19 cellular contexts compared by ENCODE assay signal in genomic region chr21:46020581-46020980, GRCh38. TPM values are rescaled to one million over a fixed set of nuclear protein-coding genes. Genes with fewer than 3 reads are reported as not detected.
DNase-seq lines count a peak whose midpoint lies in the region; ATAC-seq, FAIRE-seq and TF ChIP-seq lines count a peak whose summit lies in the region.
"Had no signal": no experiment of that assay in that cellular context is flagged by ENCODE, and none has a peak within 500 bp of the region (broad histone marks: within the 10 kb centered on the region; RNA-seq: fewer than 3 reads in every experiment).

No MANE protein-coding gene starts in this region.

- peaks cover 63% of the 10 kb centered on the region for H3K27me3 Mint-ChIP-seq in activated T-cell treated with anti-CD3 and anti-CD28 coated beads, Interleukin-2, amount 50 U/mL, for 24 hours
- peaks cover 54% of the 10 kb centered on the region for H3K27me3 Mint-ChIP-seq in activated T-cell treated with anti-CD3 and anti-CD28 coated beads, Interleukin-2, amount 50 U/mL, for 4 hours (ENCODE audit: low read depth)
- H3K27me3 Mint-ChIP-seq in CD8-positive, alpha-beta memory T cell, result peaks cover 34 to 75% of the 10 kb centered on the region in 2 donors

- ATAC-seq in activated T-cell treated with anti-CD3 and anti-CD28 coated beads, Interleukin-2, amount 50 U/mL, for 4 hours, result no peak
- ATAC-seq in gastroesophageal sphincter, result no peak
- ATAC-seq: GM12878 had no signal

- no peaks in the 10 kb centered on the region for H3K9me3 ChIP-seq in gastroesophageal sphincter
- no peaks in the 10 kb centered on the region for H3K9me3 ChIP-seq in transverse colon
- no peaks in the 10 kb centered on the region for H3K9me3 ChIP-seq in CD8-positive, alpha-beta memory T cell (ENCODE audit: low read length)
- H3K9me3 ChIP-seq: BLaER1 had no signal

- no peak overlapping the region for H3K4me3 Mint-ChIP-seq in activated T-cell treated with anti-CD3 and anti-CD28 coated beads, Interleukin-2, amount 50 U/mL, for 24 hours
- no peak overlapping the region for H3K4me3 Mint-ChIP-seq in activated T-cell treated with anti-CD3 and anti-CD28 coated beads, Interleukin-2, amount 50 U/mL, for 4 hours
- H3K4me3 Mint-ChIP-seq in CD8-positive, alpha-beta memory T cell, result no peak overlapping the region
- H3K4me3 Mint-ChIP-seq: CD14-positive monocyte; CD4-positive, alpha-beta memory T cell had no signal

- H3K36me3 ChIP-seq in gastroesophageal sphincter, result no peaks in the 10 kb centered on the region
- H3K36me3 ChIP-seq in transverse colon, result no peaks in the 10 kb centered on the region
- no peaks in the 10 kb centered on the region for H3K36me3 ChIP-seq in CD8-positive, alpha-beta memory T cell (ENCODE audit: insufficient read depth, low read length)
- H3K36me3 ChIP-seq: BLaER1 had no signal

- 50 to 78% methylated on average over 2 to 5 of the region's 6 CpGs for WGBS in gastroesophageal sphincter (ENCODE audit: low coverage in 1 of 2), 2 donors
- WGBS in transverse colon (ENCODE audit: low coverage in 1 of 2), 2 donors, result 42 to 74% methylated on average over 2 to 6 of the region's 6 CpGs

- no peaks in the 10 kb centered on the region for H3K9me3 Mint-ChIP-seq in activated T-cell treated with anti-CD3 and anti-CD28 coated beads, Interleukin-2, amount 50 U/mL, for 24 hours
- H3K9me3 Mint-ChIP-seq in activated T-cell treated with anti-CD3 and anti-CD28 coated beads, Interleukin-2, amount 50 U/mL, for 4 hours, result no peaks in the 10 kb centered on the region
- no peaks in the 10 kb centered on the region for H3K9me3 Mint-ChIP-seq in CD8-positive, alpha-beta memory T cell
- H3K9me3 Mint-ChIP-seq: CD4-positive, alpha-beta memory T cell had no signal

- FAIRE-seq in H54 (lab: Jason Lieb, UNC), result no peak
- FAIRE-seq: GM12878 had no signal

- H3K4me1 ChIP-seq in gastroesophageal sphincter (peaks cover 12 to 59% (median 17%) of the 10 kb centered on the region in 3 donors), transverse colon (peaks cover 13 to 42% (median 15%) of the 10 kb centered on the region in 4 donors)
- H3K4me1 ChIP-seq in CD8-positive, alpha-beta memory T cell (ENCODE audit: insufficient read depth, low read length), result no peaks in the 10 kb centered on the region

- TF ChIP-seq EP300 in gastroesophageal sphincter (IDR thresholded peaks at IDR 0.05), result no peak
- no peak for TF ChIP-seq EP300 in transverse colon (IDR thresholded peaks at IDR 0.05; ENCODE audit: low read depth)

- CTCF ChIA-PET in CD8-positive, alpha-beta memory T cell (lab: Charles Lee), result no interaction called here

- H3K4me3 ChIP-seq in gastroesophageal sphincter, result no peak overlapping the region
- no peak overlapping the region for H3K4me3 ChIP-seq in transverse colon
- H3K4me3 ChIP-seq in CD8-positive, alpha-beta memory T cell (ENCODE audit: low read length), result no peak overlapping the region
- H3K4me3 ChIP-seq: BLaER1, GM12878, GM23248 had no signal

- TF ChIP-seq POLR2A in gastroesophageal sphincter (IDR thresholded peaks at IDR 0.05), result no peak
- no peak for TF ChIP-seq POLR2A in transverse colon (IDR thresholded peaks at IDR 0.05)
- TF ChIP-seq POLR2A in H54 (IDR thresholded peaks at IDR 0.05; ENCODE audit: low read depth, low read length), result no peak

- H3K4me1 Mint-ChIP-seq in activated T-cell treated with anti-CD3 and anti-CD28 coated beads, Interleukin-2, amount 50 U/mL, for 24 hours (ENCODE audit: low read depth), result peaks cover 6% of the 10 kb centered on the region
- no peaks in the 10 kb centered on the region for H3K4me1 Mint-ChIP-seq in activated T-cell treated with anti-CD3 and anti-CD28 coated beads, Interleukin-2, amount 50 U/mL, for 4 hours (ENCODE audit: low read depth)
- no peaks in the 10 kb centered on the region for H3K4me1 Mint-ChIP-seq in CD8-positive, alpha-beta memory T cell
- H3K4me1 Mint-ChIP-seq: CD4-positive, alpha-beta memory T cell had no signal

- intact Hi-C loops in posterior vena cava (cut with DNase I), result no loop called here
- intact Hi-C loops in transverse colon (cut with DNase I; ENCODE audit: low total_unique reads), result loop anchor here (10.0 kb wide), 1 partner anchor 46 kb away; no protein-coding TSS in a partner anchor

- DNase-seq in activated T-cell treated with anti-CD3 and anti-CD28 coated beads, Interleukin-2, amount 50 U/mL, for 24 hours, result peak; percentile 1
- DNase-seq in activated T-cell treated with anti-CD3 and anti-CD28 coated beads, Interleukin-2, amount 50 U/mL, for 4 hours, result no peak
- DNase-seq in posterior vena cava (ENCODE audit: low spot score) (peak; percentile 20), transverse colon (no peak), H54 (ENCODE audit: insufficient read length, low spot score) (no peak), NCI-H446 (lab: John Stamatoyannopoulos, UW) (no peak)
- DNase-seq in CD8-positive, alpha-beta memory T cell, result no peak
- DNase-seq: 8988T; Calu3; CD4-positive, alpha-beta memory T cell; DMS79 treated with DMSO at 0.1 percent for 48 hours; GF-D8; GM23248; HCEC 1CT had no signal

- POLR2A ChIA-PET in CD8-positive, alpha-beta memory T cell (lab: Charles Lee), result no interaction called here

- H3K27ac Mint-ChIP-seq in activated T-cell treated with anti-CD3 and anti-CD28 coated beads, Interleukin-2, amount 50 U/mL, for 24 hours, result no peak overlapping the region
- H3K27ac Mint-ChIP-seq in CD8-positive, alpha-beta memory T cell, result no peak overlapping the region
- H3K27ac Mint-ChIP-seq: CD14-positive monocyte; CD4-positive, alpha-beta memory T cell had no signal

- in situ Hi-C loops in transverse colon (cut with MboI; ENCODE audit: low pct_ligation_motif_present in 1 of 4, low pct_unique_long_range_greater_than_20kb in 1 of 4, low sequenced_read_pairs in 3 of 4), result no loop called here

- no peak for TF ChIP-seq CTCF in gastroesophageal sphincter (IDR thresholded peaks at IDR 0.05)
- no peak for TF ChIP-seq CTCF in transverse colon (IDR thresholded peaks at IDR 0.05)

- no peaks in the 10 kb centered on the region for H3K27me3 ChIP-seq in gastroesophageal sphincter
- H3K27me3 ChIP-seq in transverse colon, result no peaks in the 10 kb centered on the region
- peaks cover 20% of the 10 kb centered on the region for H3K27me3 ChIP-seq in CD8-positive, alpha-beta memory T cell (ENCODE audit: insufficient read depth, low read length, poor library complexity, severe bottlenecking)
- H3K27me3 ChIP-seq: BLaER1 had no signal

- H3K27ac ChIP-seq in gastroesophageal sphincter (peak overlapping the region in 3 of 4 donors; percentile 28 to 94 (median 35)), transverse colon (peak overlapping the region in 3 of 4 donors; percentile 76 to 90 (median 86))
- no peak overlapping the region for H3K27ac ChIP-seq in CD8-positive, alpha-beta memory T cell (ENCODE audit: low read depth, low read length)
- H3K27ac ChIP-seq: BLaER1, GM23248, HL-60 had no signal

- no peaks in the 10 kb centered on the region for H3K36me3 Mint-ChIP-seq in activated T-cell treated with anti-CD3 and anti-CD28 coated beads, Interleukin-2, amount 50 U/mL, for 24 hours (ENCODE audit: low read depth)
- no peaks in the 10 kb centered on the region for H3K36me3 Mint-ChIP-seq in activated T-cell treated with anti-CD3 and anti-CD28 coated beads, Interleukin-2, amount 50 U/mL, for 4 hours (ENCODE audit: insufficient read depth)
- no peaks in the 10 kb centered on the region for H3K36me3 Mint-ChIP-seq in CD8-positive, alpha-beta memory T cell
- H3K36me3 Mint-ChIP-seq: CD14-positive monocyte; CD4-positive, alpha-beta memory T cell had no signal

RNA-seq across cellular contexts. Expression of gene COL6A1, which starts 39.0 kb away (rescaled TPM):
- 1 to 10 TPM; 2.8 to 3.6 (median 3.0) TPM for total RNA-seq in activated T-cell treated with anti-CD3 and anti-CD28 coated beads, Interleukin-2, amount 50 U/mL, for 4 hours
- total RNA-seq in gastroesophageal sphincter (1,000 to 10,000 TPM in 2 of 4 donors, 100 to 1,000 TPM in 2; 477 to 1,231 (median 878) TPM), posterior vena cava (100 to 1,000 TPM; 606 to 689 TPM), transverse colon (100 to 1,000 TPM; 166 to 580 (median 346) TPM)
- total RNA-seq in CD8-positive, alpha-beta memory T cell, result 10 to 100 TPM; 12.1 to 13.1 TPM
- 1.6 TPM for polyA plus RNA-seq in CD8-positive, alpha-beta memory T cell

Comparison
In these comparisons a context has a peak if more than half of its experiments do, and no peak if none do; other contexts are left out.
1. DNase-seq: peak in activated T-cell treated with anti-CD3 and anti-CD28 coated beads, Interleukin-2, amount 50 U/mL, for 24 hours (single experiment) and posterior vena cava (single experiment); none in activated T-cell treated with anti-CD3 and anti-CD28 coated beads, Interleukin-2, amount 50 U/mL, for 4 hours (single experiment), transverse colon (single experiment), H54 (single experiment), CD8-positive, alpha-beta memory T cell (0 of 5) and NCI-H446 (0 of 2).
2. RNA of gene COL6A1, which starts 39.0 kb away (total RNA-seq): 477 to 1,231 TPM in gastroesophageal sphincter, 606 to 689 TPM in posterior vena cava and 166 to 580 TPM in transverse colon; 12.1 to 13.1 TPM in CD8-positive, alpha-beta memory T cell and 2.8 to 3.6 TPM in activated T-cell treated with anti-CD3 and anti-CD28 coated beads, Interleukin-2, amount 50 U/mL, for 4 hours; every median in the first group is over 10 times any median in the second.